In genomic region chr9:89038354-89039091, GRCh38 we compare ENCODE assay signal across 13 cellular contexts. TPM values are rescaled to one million over a fixed set of nuclear protein-coding genes. Genes with fewer than 3 reads are reported as not detected.
DNase-seq lines count a peak whose midpoint lies in the region; ATAC-seq and TF ChIP-seq lines count a peak whose summit lies in the region.
"Had no signal": no experiment of that assay in that cellular context is flagged by ENCODE, and none has a peak within 500 bp of the region (broad histone marks: within the 10 kb centered on the region; RNA-seq: fewer than 3 reads in every experiment).

No MANE protein-coding gene starts in this region.

- H2AFZ ChIP-seq in GM23248 = peak overlapping the region; percentile 49
- H2AFZ ChIP-seq: PC-9 had no signal

- no peaks in the 10 kb centered on the region for H3K36me3 ChIP-seq in GM23248 (ENCODE audit: low read depth)
- no peaks in the 10 kb centered on the region for H3K36me3 ChIP-seq in body of pancreas (replicated peaks in 1 of 2; ENCODE audit: insufficient read depth in 1 of 2, low read depth in 2 of 2)
- H3K36me3 ChIP-seq in CD8-positive, alpha-beta memory T cell (ENCODE audit: insufficient read depth, low read length) = no peaks in the 10 kb centered on the region

- intact Hi-C loops in body of pancreas (cut with DNase I) (no loop called here), head of caudate nucleus (cut with DNase I) (no loop called here)

- H3K79me2 ChIP-seq in GM23248 (ENCODE audit: insufficient read depth) = no peaks in the 10 kb centered on the region

- peak; percentile 97 for DNase-seq in GM23248
- DNase-seq in body of pancreas = peak in 1 of 4 donors; percentile 32
- DNase-seq in head of caudate nucleus = peak in 37 of 42 donors; percentile 16 to 88 (median 57)
- DNase-seq in skeletal muscle cell (ENCODE audit: low read depth) = peak; percentile 85
- no peak for DNase-seq in immature natural killer cell
- DNase-seq in NCI-H524 (lab: John Stamatoyannopoulos, UW) = no peak
- DNase-seq in effector memory CD8-positive, alpha-beta T cell = no peak
- no peak for DNase-seq in CD8-positive, alpha-beta memory T cell
- DNase-seq: activated naive CD4-positive, alpha-beta T cell treated with anti-CD3 and anti-CD28 coated beads for 36 hours; DMS 273 treated with DMSO at 0.1 percent for 48 hours; naive thymus-derived CD8-positive, alpha-beta T cell; NCI-H1092 had no signal

- H3K27me3 Mint-ChIP-seq in immature natural killer cell (ENCODE audit: low read depth in 3 of 3) = peaks cover 2 to 7% (median 6%) of the 10 kb centered on the region in 3 donors
- H3K27me3 Mint-ChIP-seq in effector memory CD8-positive, alpha-beta T cell = peaks cover 18 to 27% of the 10 kb centered on the region in 2 donors
- H3K27me3 Mint-ChIP-seq in CD8-positive, alpha-beta memory T cell = peaks cover 13 to 29% of the 10 kb centered on the region in 2 donors

- peaks cover 21% of the 10 kb centered on the region for H3F3A ChIP-seq in GM23248 (ENCODE audit: insufficient read depth)

- peak overlapping the region; percentile 61 for H3K4me2 ChIP-seq in GM23248 (ENCODE audit: unreplicated experiment)
- H3K4me2 ChIP-seq: PC-9 had no signal

- ATAC-seq in body of pancreas = peak; percentile 52
- ATAC-seq in effector memory CD8-positive, alpha-beta T cell (replicated peaks) = no peak
- ATAC-seq: naive thymus-derived CD8-positive, alpha-beta T cell had no signal

- H3K4me1 ChIP-seq in GM23248 (ENCODE audit: insufficient read depth) (peaks cover 21% of the 10 kb centered on the region), body of pancreas (no peaks in the 10 kb centered on the region)
- H3K4me1 ChIP-seq in CD8-positive, alpha-beta memory T cell (ENCODE audit: insufficient read depth, low read length) = no peaks in the 10 kb centered on the region

- H3K9me3 Mint-ChIP-seq in immature natural killer cell = no peaks in the 10 kb centered on the region
- H3K9me3 Mint-ChIP-seq in effector memory CD8-positive, alpha-beta T cell = no peaks in the 10 kb centered on the region
- no peaks in the 10 kb centered on the region for H3K9me3 Mint-ChIP-seq in CD8-positive, alpha-beta memory T cell
- H3K9me3 Mint-ChIP-seq: activated naive CD4-positive, alpha-beta T cell treated with anti-CD3 and anti-CD28 coated beads for 36 hours; naive thymus-derived CD8-positive, alpha-beta T cell had no signal

- H4K20me1 ChIP-seq in GM23248 (ENCODE audit: insufficient read depth) = no peaks in the 10 kb centered on the region

- TF ChIP-seq POLR2A in body of pancreas (IDR thresholded peaks at IDR 0.05) = no peak

- H3K27me3 ChIP-seq in GM23248 (replicated peaks; ENCODE audit: insufficient read depth) (no peaks in the 10 kb centered on the region), body of pancreas (no peaks in the 10 kb centered on the region)
- no peaks in the 10 kb centered on the region for H3K27me3 ChIP-seq in CD8-positive, alpha-beta memory T cell (ENCODE audit: insufficient read depth, low read length, poor library complexity, severe bottlenecking)

- H3K4me3 ChIP-seq in GM23248 (peak overlapping the region; percentile 32), body of pancreas (no peak overlapping the region), skeletal muscle cell (ENCODE audit: low read depth, low read length) (no peak overlapping the region)
- no peak overlapping the region for H3K4me3 ChIP-seq in CD8-positive, alpha-beta memory T cell (ENCODE audit: low read length)
- H3K4me3 ChIP-seq: PC-9 had no signal

- no peaks in the 10 kb centered on the region for H3K4me1 Mint-ChIP-seq in immature natural killer cell
- no peaks in the 10 kb centered on the region for H3K4me1 Mint-ChIP-seq in effector memory CD8-positive, alpha-beta T cell (ENCODE audit: low read depth in 2 of 2)
- H3K4me1 Mint-ChIP-seq in CD8-positive, alpha-beta memory T cell = no peaks in the 10 kb centered on the region

- TF ChIP-seq CTCF in body of pancreas (IDR thresholded peaks at IDR 0.05) = no peak

- WGBS in GM23248 (ENCODE audit: low coverage in 1 of 2, low lambda C conversion rate in 2 of 2, missing lambda C conversion rate in 2 of 2), 2 experiments = 26 to 27% methylated on average over 5 of the region's 5 CpGs
- WGBS in body of pancreas, 2 donors = 68 to 85% methylated on average over 5 of the region's 5 CpGs

- H3K9ac ChIP-seq in GM23248 = peak overlapping the region; percentile 60

- H3K9me3 ChIP-seq in GM23248 (ENCODE audit: low read depth) (no peaks in the 10 kb centered on the region), body of pancreas (no peaks in the 10 kb centered on the region)
- no peaks in the 10 kb centered on the region for H3K9me3 ChIP-seq in CD8-positive, alpha-beta memory T cell (ENCODE audit: low read length)

- no peaks in the 10 kb centered on the region for H3K9me2 ChIP-seq in GM23248 (ENCODE audit: insufficient read depth)

- in situ Hi-C loops in GM23248 (cut with MboI) = no loop called here

- POLR2A ChIA-PET in CD8-positive, alpha-beta memory T cell (lab: Charles Lee) = no interaction called here

- peak overlapping the region; percentile 74 for H3K27ac ChIP-seq in GM23248
- no peak overlapping the region for H3K27ac ChIP-seq in body of pancreas
- no peak overlapping the region for H3K27ac ChIP-seq in CD8-positive, alpha-beta memory T cell (ENCODE audit: low read depth, low read length)
- H3K27ac ChIP-seq: PC-9 had no signal

- CTCF ChIA-PET in CD8-positive, alpha-beta memory T cell (lab: Charles Lee) = no interaction called here

- H3K36me3 Mint-ChIP-seq in immature natural killer cell = no peaks in the 10 kb centered on the region
- no peaks in the 10 kb centered on the region for H3K36me3 Mint-ChIP-seq in effector memory CD8-positive, alpha-beta T cell (ENCODE audit: insufficient read depth)
- no peaks in the 10 kb centered on the region for H3K36me3 Mint-ChIP-seq in CD8-positive, alpha-beta memory T cell
- H3K36me3 Mint-ChIP-seq: naive thymus-derived CD8-positive, alpha-beta T cell had no signal

- H3K4me3 Mint-ChIP-seq in immature natural killer cell = no peak overlapping the region
- H3K4me3 Mint-ChIP-seq in effector memory CD8-positive, alpha-beta T cell = no peak overlapping the region
- H3K4me3 Mint-ChIP-seq in CD8-positive, alpha-beta memory T cell = no peak overlapping the region
- H3K4me3 Mint-ChIP-seq: activated naive CD4-positive, alpha-beta T cell treated with anti-CD3 and anti-CD28 coated beads for 36 hours; naive thymus-derived CD8-positive, alpha-beta T cell had no signal

- H3K27ac Mint-ChIP-seq in immature natural killer cell = no peak overlapping the region
- no peak overlapping the region for H3K27ac Mint-ChIP-seq in effector memory CD8-positive, alpha-beta T cell
- no peak overlapping the region for H3K27ac Mint-ChIP-seq in CD8-positive, alpha-beta memory T cell
- H3K27ac Mint-ChIP-seq: activated naive CD4-positive, alpha-beta T cell treated with anti-CD3 and anti-CD28 coated beads for 36 hours; naive thymus-derived CD8-positive, alpha-beta T cell had no signal

RNA-seq across cellular contexts. Expression of gene S1PR3, which starts 47.3 kb away (rescaled TPM):
- total RNA-seq in GM23248 (2014; rRNA removed; shearing (Covaris generic)) = 15.8 and 16.9 TPM in 2 replicates
- polyA plus RNA-seq in GM23248 (2016; fragmentation: Nextera tagmentation; extraction: Ambion mirVana) (11.8 and 11.9 TPM in 2 replicates), immature natural killer cell (under 1 TPM in 1 of 3 donors, not detected in 2; 0.20 TPM)
- total RNA-seq in body of pancreas = 1 to 10 TPM; 2.3 to 6.6 TPM
- total RNA-seq in CD8-positive, alpha-beta memory T cell = under 1 TPM; 0.80 to 0.90 TPM
- polyA plus RNA-seq in CD8-positive, alpha-beta memory T cell = not detected
- total RNA-seq: naive thymus-derived CD8-positive, alpha-beta T cell had no signal
- polyA plus RNA-seq: naive thymus-derived CD8-positive, alpha-beta T cell had no signal

Comparison
In these comparisons a context has a peak if more than half of its experiments do, and no peak if none do; other contexts are left out.
1. DNase-seq: peak in GM23248 (single experiment), head of caudate nucleus (37 of 42) and skeletal muscle cell (single experiment); none in immature natural killer cell (0 of 3), NCI-H524 (0 of 2), effector memory CD8-positive, alpha-beta T cell (0 of 3) and CD8-positive, alpha-beta memory T cell (0 of 5).